26 cellular contexts compared by ENCODE assay signal in genomic region chr12:26488339-26488738, GRCh38.
"Had no signal": no experiment of that assay in that cellular context is flagged by ENCODE, and none has a peak within 500 bp of the region (broad histone marks: within the 10 kb centered on the region; RNA-seq: fewer than 3 reads in every experiment).

No MANE protein-coding gene starts in this region.

- H3K36me3 ChIP-seq: pancreas, prostate gland had no signal

- H3K27ac ChIP-seq: gastroesophageal sphincter, pancreas, prostate gland, sigmoid colon, thoracic aorta had no signal

- H3K4me3 ChIP-seq: gastroesophageal sphincter, pancreas, prostate gland, sigmoid colon, thoracic aorta had no signal

- H3K27me3 Mint-ChIP-seq: activated naive CD4-positive, alpha-beta T cell treated with anti-CD3 and anti-CD28 coated beads, Interleukin-2, amount 10 ng/mL, durations not matched to agents 7 days and 5 days; activated naive CD8-positive, alpha-beta T cell treated with anti-CD3 and anti-CD28 coated beads, Interleukin-2, amount 10 ng/mL, durations not matched to agents 7 days and 5 days; stimulated activated naive CD8-positive, alpha-beta T cell treated with anti-CD3 and anti-CD28 coated beads, Interleukin-15, Interleukin-2, amounts not matched to agents 100 ng/mL and 50 ng/mL, for 24 hours; T-helper 17 cell had no signal

- H3K9me3 ChIP-seq: gastroesophageal sphincter, pancreas, prostate gland, sigmoid colon, thoracic aorta had no signal

- H3K4me3 Mint-ChIP-seq: activated naive CD4-positive, alpha-beta T cell treated with anti-CD3 and anti-CD28 coated beads, Interleukin-2, amount 10 ng/mL, durations not matched to agents 7 days and 5 days; activated naive CD8-positive, alpha-beta T cell treated with anti-CD3 and anti-CD28 coated beads, Interleukin-2, amount 10 ng/mL, durations not matched to agents 7 days and 5 days; activated T-cell treated with anti-CD3 and anti-CD28 coated beads, Interleukin-2, amount 50 U/mL, for 72 hours; immature natural killer cell; natural killer cell; stimulated activated effector memory CD8-positive, alpha-beta T cell treated with anti-CD3 and anti-CD28 coated beads, Interleukin-12 subunit alpha, Interleukin-12 subunit beta, amount 100 ng/mL, for 72 hours; stimulated activated naive CD8-positive, alpha-beta T cell treated with anti-CD3 and anti-CD28 coated beads, Interleukin-15, Interleukin-2, amounts not matched to agents 100 ng/mL and 50 ng/mL, for 24 hours; T-helper 17 cell; WTC11 had no signal

- H3K9me3 Mint-ChIP-seq: activated naive CD4-positive, alpha-beta T cell treated with anti-CD3 and anti-CD28 coated beads, Interleukin-2, amount 10 ng/mL, durations not matched to agents 7 days and 5 days; immature natural killer cell; natural killer cell; stimulated activated effector memory CD8-positive, alpha-beta T cell treated with anti-CD3 and anti-CD28 coated beads, Interleukin-12 subunit alpha, Interleukin-12 subunit beta, amount 100 ng/mL, for 72 hours; stimulated activated naive CD8-positive, alpha-beta T cell treated with anti-CD3 and anti-CD28 coated beads, Interleukin-15, Interleukin-2, amounts not matched to agents 100 ng/mL and 50 ng/mL, for 24 hours had no signal

- H3K4me1 ChIP-seq: gastroesophageal sphincter, pancreas, prostate gland, sigmoid colon had no signal

- H3K4me1 Mint-ChIP-seq: activated naive CD4-positive, alpha-beta T cell treated with anti-CD3 and anti-CD28 coated beads, Interleukin-2, amount 10 ng/mL, durations not matched to agents 7 days and 5 days; activated naive CD8-positive, alpha-beta T cell treated with anti-CD3 and anti-CD28 coated beads, Interleukin-2, amount 10 ng/mL, durations not matched to agents 7 days and 5 days; immature natural killer cell; natural killer cell; stimulated activated effector memory CD8-positive, alpha-beta T cell treated with anti-CD3 and anti-CD28 coated beads, Interleukin-12 subunit alpha, Interleukin-12 subunit beta, amount 100 ng/mL, for 72 hours; WTC11 had no signal

- ATAC-seq: activated T-cell treated with anti-CD3 and anti-CD28 coated beads, Interleukin-2, amount 50 U/mL, for 72 hours; gastroesophageal sphincter; left colon; natural killer cell; pancreas; stimulated activated effector memory CD8-positive, alpha-beta T cell treated with anti-CD3 and anti-CD28 coated beads, Interleukin-12 subunit alpha, Interleukin-12 subunit beta, amount 100 ng/mL, for 72 hours; T-helper 17 cell; WTC11 had no signal

- DNase-seq: activated CD4-positive, alpha-beta T cell treated with anti-CD3 and anti-CD28 coated beads, Interleukin-2, amount 50 U/mL, for 1 hour; activated naive CD4-positive, alpha-beta T cell treated with anti-CD3 and anti-CD28 coated beads, Interleukin-2, amount 10 ng/mL, durations not matched to agents 7 days and 5 days; activated naive CD8-positive, alpha-beta T cell treated with anti-CD3 and anti-CD28 coated beads, Interleukin-2, amount 10 ng/mL, durations not matched to agents 7 days and 5 days; activated T-cell treated with anti-CD3 and anti-CD28 coated beads for 4 hours; activated T-cell treated with anti-CD3 and anti-CD28 coated beads, Interleukin-2, amount 50 U/mL, for 72 hours; amygdala; caudate nucleus; hypothalamus; immature natural killer cell; kidney; left colon; midbrain; natural killer cell; pancreas; retina; sigmoid colon; small intestine; stimulated activated CD4-positive, alpha-beta T cell treated with anti-CD3 and anti-CD28 coated beads, Interleukin-4, amount 100 ng/mL, for 24 hours; T-helper 17 cell; trophoblast cell had no signal

- H3K27ac Mint-ChIP-seq: activated naive CD4-positive, alpha-beta T cell treated with anti-CD3 and anti-CD28 coated beads, Interleukin-2, amount 10 ng/mL, durations not matched to agents 7 days and 5 days; activated naive CD8-positive, alpha-beta T cell treated with anti-CD3 and anti-CD28 coated beads, Interleukin-2, amount 10 ng/mL, durations not matched to agents 7 days and 5 days; immature natural killer cell; natural killer cell; stimulated activated effector memory CD8-positive, alpha-beta T cell treated with anti-CD3 and anti-CD28 coated beads, Interleukin-12 subunit alpha, Interleukin-12 subunit beta, amount 100 ng/mL, for 72 hours; stimulated activated naive CD8-positive, alpha-beta T cell treated with anti-CD3 and anti-CD28 coated beads, Interleukin-15, Interleukin-2, amounts not matched to agents 100 ng/mL and 50 ng/mL, for 24 hours; T-helper 17 cell; WTC11 had no signal

- H3K27me3 ChIP-seq: gastroesophageal sphincter, pancreas, sigmoid colon had no signal
